8 cellular contexts compared by ENCODE assay signal in genomic region chr10:15168781-15169554, GRCh38. TPM values are rescaled to one million over a fixed set of nuclear protein-coding genes. Genes with fewer than 3 reads are reported as not detected.
DNase-seq lines count a peak whose midpoint lies in the region; ATAC-seq and TF ChIP-seq lines count a peak whose summit lies in the region.

No MANE protein-coding gene starts in this region.

- peak; percentile 61 for TF ChIP-seq POLR2A in GM18526 (IDR thresholded peaks at IDR 0.05; ENCODE audit: extremely low read depth, insufficient read length)

- TF ChIP-seq CTCF in cardiac fibroblast (IDR thresholded peaks at IDR 0.05; ENCODE audit: low read depth, low read length), result no peak

- peak; percentile 74 for DNase-seq in A172 (ENCODE audit: low spot score)
- DNase-seq in NCI-H2196 (lab: John Stamatoyannopoulos, UW; ENCODE audit: unreplicated experiment), result peak; percentile 78
- peak; percentile 92 for DNase-seq in activated CD4-positive, CD25-positive, alpha-beta regulatory T cell treated with anti-CD3 and anti-CD28 coated beads, Interleukin-2, amount 50 U/mL, for 16 hours (ENCODE audit: low read depth, low spot score)
- DNase-seq in cardiac fibroblast (ENCODE audit: low read depth in 2 of 2), result peak; percentile 97 to 99
- DNase-seq in iris pigment epithelial cell (ENCODE audit: low read depth), result peak; percentile 95
- DNase-seq in stimulated activated CD4-positive, alpha-beta T cell treated with anti-CD3 and anti-CD28 coated beads, Interleukin-12 subunit alpha, Interleukin-12 subunit beta, amount 100 ng/mL, for 4 hours, result peak; percentile 97

- peak; percentile 41 for ATAC-seq in HG03095 (IDR thresholded peaks at IDR 0.05; ENCODE audit: unreplicated experiment)

- H3K4me3 ChIP-seq in cardiac fibroblast (replicated peaks in 1 of 2; ENCODE audit: low read depth in 2 of 2, low read length in 2 of 2), result no peak overlapping the region

RNA-seq across cellular contexts. Expression of gene NMT2, which starts 0.5 kb away (rescaled TPM):
- 102 and 105 TPM in 2 replicates for total RNA-seq in A172 (2014; rRNA removed; shearing (Covaris generic))
